14 cellular contexts compared by ENCODE assay signal in genomic region chr13:98487522-98487921, GRCh38.
DNase-seq lines count a peak whose midpoint lies in the region; ATAC-seq and TF ChIP-seq lines count a peak whose summit lies in the region.
"Had no signal": no experiment of that assay in that cellular context is flagged by ENCODE, and none has a peak within 500 bp of the region (broad histone marks: within the 10 kb centered on the region; RNA-seq: fewer than 3 reads in every experiment).

No MANE protein-coding gene starts in this region.

- H3K27me3 Mint-ChIP-seq in CD4-positive, CD25-positive, alpha-beta regulatory T cell = no peaks in the 10 kb centered on the region
- no peaks in the 10 kb centered on the region for H3K27me3 Mint-ChIP-seq in natural killer cell treated with Interleukin-12 subunit alpha and Interleukin-12 subunit beta and Interleukin-15 and Interleukin-18, amount 100 ng/mL, for 72 hours

- peaks cover 40 to 94% (median 70%) of the 10 kb centered on the region in 4 donors for H3K4me1 Mint-ChIP-seq in CD4-positive, CD25-positive, alpha-beta regulatory T cell
- peaks cover 56 to 60% of the 10 kb centered on the region in 2 donors for H3K4me1 Mint-ChIP-seq in natural killer cell treated with Interleukin-12 subunit alpha and Interleukin-12 subunit beta and Interleukin-15 and Interleukin-18, amount 100 ng/mL, for 72 hours (ENCODE audit: low read depth in 2 of 2)

- no peak for ATAC-seq in CD4-positive, CD25-positive, alpha-beta regulatory T cell (ENCODE audit: low read depth in 2 of 2)
- ATAC-seq in HG03571 (IDR thresholded peaks at IDR 0.05; ENCODE audit: unreplicated experiment) = no peak
- no peak for ATAC-seq in natural killer cell treated with Interleukin-12 subunit alpha and Interleukin-12 subunit beta and Interleukin-15 and Interleukin-18, amount 100 ng/mL, for 72 hours
- ATAC-seq: activated CD8-positive, alpha-beta T cell treated with anti-CD3 and anti-CD28 coated beads, Interleukin-2, amount 10 ng/mL, durations not matched to agents 7 days and 5 days had no signal

- H3F3A ChIP-seq in GM23248 (ENCODE audit: insufficient read depth) = peaks cover 26% of the 10 kb centered on the region
- peaks cover 52% of the 10 kb centered on the region for H3F3A ChIP-seq in PC-9 (ENCODE audit: insufficient read depth, low read depth)

- in situ Hi-C loops in GM23248 (cut with MboI) = no loop called here

- H3K36me3 ChIP-seq in CD4-positive, CD25-positive, alpha-beta regulatory T cell (ENCODE audit: control insufficient read depth, insufficient read depth, low read length) = peaks cover 13% of the 10 kb centered on the region
- no peaks in the 10 kb centered on the region for H3K36me3 ChIP-seq in GM23248 (ENCODE audit: low read depth)
- no peaks in the 10 kb centered on the region; the same call in 1 of the 2 replicates for H3K36me3 ChIP-seq in PC-9 (ENCODE audit: low read depth)

- H2AFZ ChIP-seq in GM23248 = no peak overlapping the region
- H2AFZ ChIP-seq in PC-9 = no peak overlapping the region

- peak overlapping the region in 1 of 4 donors; percentile 5 for H3K4me3 Mint-ChIP-seq in CD4-positive, CD25-positive, alpha-beta regulatory T cell
- H3K4me3 Mint-ChIP-seq in natural killer cell treated with Interleukin-12 subunit alpha and Interleukin-12 subunit beta and Interleukin-15 and Interleukin-18, amount 100 ng/mL, for 72 hours = no peak overlapping the region
- H3K4me3 Mint-ChIP-seq: activated CD8-positive, alpha-beta T cell treated with anti-CD3 and anti-CD28 coated beads, Interleukin-2, amount 10 ng/mL, durations not matched to agents 7 days and 5 days had no signal

- TF ChIP-seq CTCF in PC-9 (conservative IDR thresholded peaks at IDR 0.05) (no peak), GM10266 (IDR thresholded peaks at IDR 0.05; ENCODE audit: control insufficient read depth, insufficient read depth, low read depth, missing control alignments) (no peak)

- H3K4me2 ChIP-seq in GM23248 (ENCODE audit: unreplicated experiment) (peak overlapping the region; percentile 9), PC-9 (no peak overlapping the region)

- peak overlapping the region; percentile 34; the same call in 1 of the 2 replicates for H3K9ac ChIP-seq in GM23248
- H3K9ac ChIP-seq: KMS-11 had no signal

- H3K9me2 ChIP-seq in GM23248 (ENCODE audit: insufficient read depth) (no peaks in the 10 kb centered on the region), PC-9 (ENCODE audit: insufficient read depth) (no peaks in the 10 kb centered on the region)

- CTCF ChIA-PET in PC-9 (lab: Charles Lee) = no interaction called here

- H4K20me1 ChIP-seq in GM23248 (ENCODE audit: insufficient read depth) = no peaks in the 10 kb centered on the region
- no peaks in the 10 kb centered on the region for H4K20me1 ChIP-seq in PC-9 (ENCODE audit: insufficient read depth)

- no TSS peak for BruUV-seq in PC-9 (replicated peaks; lab: Mats Ljungman, UMichigan)

- intact Hi-C loops in PC-9 (cut with micrococcal nuclease; ENCODE audit: unreplicated experiment) = no loop called here

- H3K4me3 ChIP-seq in CD4-positive, CD25-positive, alpha-beta regulatory T cell (ENCODE audit: low read depth, low read length) = no peak overlapping the region
- no peak overlapping the region for H3K4me3 ChIP-seq in GM23248
- H3K4me3 ChIP-seq in PC-9 = no peak overlapping the region

- 72 to 74% methylated on average over 5 of the region's 5 CpGs for WGBS in GM23248 (ENCODE audit: low coverage in 1 of 2, low lambda C conversion rate in 2 of 2, missing lambda C conversion rate in 2 of 2), 2 experiments

- H3K9me3 ChIP-seq in CD4-positive, CD25-positive, alpha-beta regulatory T cell (ENCODE audit: control insufficient read depth in 2 of 2, low read length in 2 of 2) = no peaks in the 10 kb centered on the region
- H3K9me3 ChIP-seq in GM23248 (ENCODE audit: low read depth) (no peaks in the 10 kb centered on the region), PC-9 (ENCODE audit: insufficient read depth, low read depth) (no peaks in the 10 kb centered on the region)

- no peak for DNase-seq in CD4-positive, CD25-positive, alpha-beta regulatory T cell
- DNase-seq in GM23248 = no peak
- DNase-seq in PC-9 = no peak
- DNase-seq in islet precursor cell = peak; percentile 9
- DNase-seq in GM10266 (ENCODE audit: extremely low spot score) = no peak
- no peak for DNase-seq in Ammon's horn (ENCODE audit: low spot score)
- no peak for DNase-seq in natural killer cell treated with Interleukin-12 subunit alpha and Interleukin-12 subunit beta and Interleukin-15 and Interleukin-18, amount 100 ng/mL, for 72 hours (ENCODE audit: low spot score)
- DNase-seq: activated CD8-positive, alpha-beta T cell treated with anti-CD3 and anti-CD28 coated beads, Interleukin-2, amount 10 ng/mL, durations not matched to agents 7 days and 5 days; activated naive CD4-positive, alpha-beta T cell; DMS79 treated with DMSO at 0.1 percent for 48 hours; NCI-H2029; NCI-H82 had no signal

- H3K36me3 Mint-ChIP-seq in CD4-positive, CD25-positive, alpha-beta regulatory T cell = peaks cover 4% of the 10 kb centered on the region
- no peaks in the 10 kb centered on the region for H3K36me3 Mint-ChIP-seq in natural killer cell treated with Interleukin-12 subunit alpha and Interleukin-12 subunit beta and Interleukin-15 and Interleukin-18, amount 100 ng/mL, for 72 hours

- H3K79me2 ChIP-seq in GM23248 (ENCODE audit: insufficient read depth) (peaks cover 96% of the 10 kb centered on the region), PC-9 (ENCODE audit: low read depth) (peaks cover 88% of the 10 kb centered on the region)

- POLR2A ChIA-PET in PC-9 (lab: Charles Lee; ENCODE audit: unreplicated experiment) = no interaction called here

- H3K27ac Mint-ChIP-seq in CD4-positive, CD25-positive, alpha-beta regulatory T cell = peak overlapping the region in 2 of 3 donors; percentile 67 to 89
- H3K27ac Mint-ChIP-seq in natural killer cell treated with Interleukin-12 subunit alpha and Interleukin-12 subunit beta and Interleukin-15 and Interleukin-18, amount 100 ng/mL, for 72 hours = no peak overlapping the region
- H3K27ac Mint-ChIP-seq: activated CD8-positive, alpha-beta T cell treated with anti-CD3 and anti-CD28 coated beads, Interleukin-2, amount 10 ng/mL, durations not matched to agents 7 days and 5 days had no signal

- peaks cover 76% of the 10 kb centered on the region for H3K4me1 ChIP-seq in CD4-positive, CD25-positive, alpha-beta regulatory T cell (ENCODE audit: control insufficient read depth, insufficient read depth, low read length, poor library complexity, severe bottlenecking)
- peaks cover 56% of the 10 kb centered on the region for H3K4me1 ChIP-seq in GM23248 (ENCODE audit: insufficient read depth)
- peaks cover 49% of the 10 kb centered on the region for H3K4me1 ChIP-seq in PC-9 (replicated peaks; ENCODE audit: insufficient read depth)

- H3K9me3 Mint-ChIP-seq in CD4-positive, CD25-positive, alpha-beta regulatory T cell = no peaks in the 10 kb centered on the region
- no peaks in the 10 kb centered on the region for H3K9me3 Mint-ChIP-seq in natural killer cell treated with Interleukin-12 subunit alpha and Interleukin-12 subunit beta and Interleukin-15 and Interleukin-18, amount 100 ng/mL, for 72 hours

- H3K27me3 ChIP-seq in CD4-positive, CD25-positive, alpha-beta regulatory T cell (ENCODE audit: control insufficient read depth, insufficient read depth, low read length) = no peaks in the 10 kb centered on the region
- H3K27me3 ChIP-seq in GM23248 (replicated peaks; ENCODE audit: insufficient read depth) = no peaks in the 10 kb centered on the region
- H3K27me3 ChIP-seq in PC-9 (ENCODE audit: insufficient read depth, low read depth) = no peaks in the 10 kb centered on the region

- no peak overlapping the region for H3K27ac ChIP-seq in CD4-positive, CD25-positive, alpha-beta regulatory T cell (ENCODE audit: insufficient read depth, low read length, poor library complexity, severe bottlenecking)
- H3K27ac ChIP-seq in GM23248 (peak overlapping the region; percentile 59), PC-9 (peak overlapping the region; percentile 99; the same call in 1 of the 2 replicates)

Comparison
In these comparisons a context has a peak if more than half of its experiments do, and no peak if none do; other contexts are left out.
1. H3K27ac Mint-ChIP-seq: peak in CD4-positive, CD25-positive, alpha-beta regulatory T cell (2 of 3); none in natural killer cell treated with Interleukin-12 subunit alpha and Interleukin-12 subunit beta and Interleukin-15 and Interleukin-18, amount 100 ng/mL, for 72 hours (0 of 2).